In the genomic region with DNA sequence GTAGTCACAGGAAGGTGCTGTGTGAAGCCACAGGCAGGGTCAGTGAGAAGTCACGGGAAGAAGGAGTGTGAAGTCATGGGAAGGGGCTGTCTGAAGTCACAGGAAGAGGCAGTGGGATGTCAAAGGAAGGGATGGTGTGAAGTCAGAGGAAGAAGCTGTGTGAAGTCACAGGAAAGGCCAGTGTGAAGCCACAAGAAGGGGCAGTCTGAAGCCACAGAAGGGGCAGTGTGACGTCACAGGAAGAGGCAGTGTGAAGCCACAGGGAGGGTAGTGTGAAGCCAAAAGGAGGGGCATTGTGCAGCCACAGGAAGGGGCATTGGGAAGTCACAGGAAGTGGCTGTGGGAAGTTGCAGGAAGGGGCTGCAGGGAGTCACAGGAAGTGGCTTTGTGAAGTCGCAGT, we compare ENCODE assay signal across 17 cellular contexts. TPM values are rescaled to one million over a fixed set of nuclear protein-coding genes. Genes with fewer than 3 reads are reported as not detected.
DNase-seq lines count a peak whose midpoint lies in the region; ATAC-seq and TF ChIP-seq lines count a peak whose summit lies in the region.
"Had no signal": no experiment of that assay in that cellular context is flagged by ENCODE, and none has a peak within 500 bp of the region (broad histone marks: within the 10 kb centered on the region; RNA-seq: fewer than 3 reads in every experiment).

No MANE protein-coding gene starts in this region.

- no peak overlapping the region for H3K27ac Mint-ChIP-seq in CD4-positive, CD25-positive, alpha-beta regulatory T cell
- H3K27ac Mint-ChIP-seq in endodermal cell: no peak overlapping the region
- H3K27ac Mint-ChIP-seq: H9 had no signal

- no peak overlapping the region for H3K4me3 ChIP-seq in CD4-positive, CD25-positive, alpha-beta regulatory T cell (ENCODE audit: low read depth, low read length)
- H3K4me3 ChIP-seq in DND-41 (ENCODE audit: low read depth in 1 of 2, low read length in 2 of 2) (no peak overlapping the region), neutrophil (ENCODE audit: low read depth in 1 of 2, low read length in 1 of 2) (no peak overlapping the region), endodermal cell (ENCODE audit: low read length) (no peak overlapping the region)
- H3K4me3 ChIP-seq: PC-9 had no signal

- H3K36me3 ChIP-seq in CD4-positive, CD25-positive, alpha-beta regulatory T cell (ENCODE audit: control insufficient read depth, insufficient read depth, low read length): no peaks in the 10 kb centered on the region
- H3K36me3 ChIP-seq in DND-41 (ENCODE audit: insufficient read depth, low read length) (no peaks in the 10 kb centered on the region), neutrophil (no peaks in the 10 kb centered on the region), endodermal cell (ENCODE audit: control insufficient read depth, insufficient read depth, low read length) (no peaks in the 10 kb centered on the region)

- DNase-seq in CD4-positive, CD25-positive, alpha-beta regulatory T cell: no peak
- DNase-seq in DND-41: no peak
- DNase-seq in RWPE1 (ENCODE audit: low spot score): no peak
- no peak for DNase-seq in endodermal cell
- no peak for DNase-seq in HEK293T (ENCODE audit: extremely low spot score)
- DNase-seq in stimulated activated CD4-positive, alpha-beta T cell treated with anti-CD3 and anti-CD28 coated beads, Interleukin-4, amount 100 ng/mL, for 24 hours: no peak
- DNase-seq: H9, KBM-7, NCI-H1048, NCI-H1436 treated with DMSO at 0.1 percent for 48 hours, NCI-H2029 treated with DMSO at 0.1 percent for 48 hours, NCI-H510A, NCI-H774, PC-9, SW 1271 had no signal

- CTCF ChIA-PET in RWPE1 (lab: Yijun Ruan, JAX) (no interaction called here), HEK293T (lab: Yijun Ruan, JAX) (no interaction called here)

- H4K20me1 ChIP-seq in DND-41 (ENCODE audit: insufficient read depth, low read length): no peaks in the 10 kb centered on the region

- H3K9ac ChIP-seq in DND-41 (ENCODE audit: low read depth, low read length): no peak overlapping the region
- no peak overlapping the region for H3K9ac ChIP-seq in endodermal cell (ENCODE audit: extremely low read depth, low read length, poor library complexity, severe bottlenecking)

- no peak overlapping the region for H3K4me2 ChIP-seq in DND-41 (ENCODE audit: insufficient read depth, low read length)
- H3K4me2 ChIP-seq: PC-9 had no signal

- peaks cover 35 to 50% of the 10 kb centered on the region in 2 experiments for H3K9me3 ChIP-seq in CD4-positive, CD25-positive, alpha-beta regulatory T cell (ENCODE audit: control insufficient read depth in 2 of 2, low read length in 2 of 2)
- peaks cover 52% of the 10 kb centered on the region for H3K9me3 ChIP-seq in DND-41 (ENCODE audit: insufficient read depth, low read length, severe bottlenecking)
- H3K9me3 ChIP-seq in neutrophil: peaks cover 35% of the 10 kb centered on the region
- no peaks in the 10 kb centered on the region for H3K9me3 ChIP-seq in endodermal cell (ENCODE audit: control insufficient read depth, low read length)

- 92 to 97% methylated on average over 3 of the region's 3 CpGs for WGBS in endodermal cell (ENCODE audit: insufficient coverage in 1 of 2, insufficient read length in 1 of 2), 2 experiments

- no peak for ATAC-seq in CD4-positive, CD25-positive, alpha-beta regulatory T cell (ENCODE audit: low read depth in 2 of 2)
- ATAC-seq in DND-41 (ENCODE audit: insufficient read depth, low read depth): no peak

- peak overlapping the region; percentile 73 for H3K27ac ChIP-seq in CD4-positive, CD25-positive, alpha-beta regulatory T cell (ENCODE audit: insufficient read depth, low read length, poor library complexity, severe bottlenecking)
- H3K27ac ChIP-seq in DND-41 (ENCODE audit: low read length): peak overlapping the region; percentile 76
- peak overlapping the region; percentile 9; the same call in 1 of the 2 replicates for H3K27ac ChIP-seq in RWPE1
- H3K27ac ChIP-seq in neutrophil: peak overlapping the region; percentile 69
- no peak overlapping the region for H3K27ac ChIP-seq in endodermal cell (ENCODE audit: low read depth, low read length)
- H3K27ac ChIP-seq: PC-9 had no signal

- no peaks in the 10 kb centered on the region for H3K36me3 Mint-ChIP-seq in CD4-positive, CD25-positive, alpha-beta regulatory T cell
- no peaks in the 10 kb centered on the region for H3K36me3 Mint-ChIP-seq in endodermal cell (ENCODE audit: low read depth)

- no peaks in the 10 kb centered on the region for H3K27me3 Mint-ChIP-seq in CD4-positive, CD25-positive, alpha-beta regulatory T cell
- H3K27me3 Mint-ChIP-seq in endodermal cell (ENCODE audit: insufficient read depth): no peaks in the 10 kb centered on the region

- no peaks in the 10 kb centered on the region for H3K4me1 ChIP-seq in CD4-positive, CD25-positive, alpha-beta regulatory T cell (ENCODE audit: control insufficient read depth, insufficient read depth, low read length, poor library complexity, severe bottlenecking)
- H3K4me1 ChIP-seq in DND-41 (ENCODE audit: insufficient read depth, low read length) (peaks cover 9% of the 10 kb centered on the region; the same call in 1 of the 2 replicates), neutrophil (ENCODE audit: control insufficient read depth in 1 of 2, insufficient read depth in 1 of 2, low read depth in 1 of 2, low read length in 1 of 2) (no peaks in the 10 kb centered on the region), endodermal cell (ENCODE audit: control insufficient read depth, insufficient read depth, low read length) (no peaks in the 10 kb centered on the region)

- no peaks in the 10 kb centered on the region for H3K79me2 ChIP-seq in DND-41 (ENCODE audit: insufficient read depth, low read length)

- H3K4me1 Mint-ChIP-seq in CD4-positive, CD25-positive, alpha-beta regulatory T cell: peaks cover 0 to 11% (median 3%) of the 10 kb centered on the region in 4 donors
- H3K4me1 Mint-ChIP-seq in endodermal cell: peaks cover 2% of the 10 kb centered on the region
- H3K4me1 Mint-ChIP-seq: H9 had no signal

- H3K4me3 Mint-ChIP-seq in CD4-positive, CD25-positive, alpha-beta regulatory T cell: no peak overlapping the region
- no peak overlapping the region for H3K4me3 Mint-ChIP-seq in endodermal cell
- H3K4me3 Mint-ChIP-seq: H9 had no signal

- peaks cover 0 to 5% (median 0%) of the 10 kb centered on the region in 7 donors for H3K9me3 Mint-ChIP-seq in CD4-positive, CD25-positive, alpha-beta regulatory T cell
- no peaks in the 10 kb centered on the region for H3K9me3 Mint-ChIP-seq in endodermal cell
- H3K9me3 Mint-ChIP-seq: H9 had no signal

- POLR2A ChIA-PET in RWPE1 (lab: Yijun Ruan, JAX; ENCODE audit: low non-redundant PET) (no interaction called here), HEK293T (lab: Yijun Ruan, JAX) (no interaction called here)

- no peaks in the 10 kb centered on the region for H3K27me3 ChIP-seq in CD4-positive, CD25-positive, alpha-beta regulatory T cell (ENCODE audit: control insufficient read depth, insufficient read depth, low read length)
- H3K27me3 ChIP-seq in DND-41 (ENCODE audit: insufficient read depth, low read length, poor library complexity): no peaks in the 10 kb centered on the region
- H3K27me3 ChIP-seq in neutrophil: no peaks in the 10 kb centered on the region
- H3K27me3 ChIP-seq in endodermal cell (ENCODE audit: control insufficient read depth, insufficient read depth, low read length, poor library complexity, severe bottlenecking): no peaks in the 10 kb centered on the region

- TF ChIP-seq CTCF in DND-41 (IDR thresholded peaks at IDR 0.05; ENCODE audit: borderline replicate concordance, extremely low read depth, low read length, poor library complexity, severe bottlenecking) (no peak), RWPE1 (conservative IDR thresholded peaks at IDR 0.05; ENCODE audit: low read depth) (no peak), neutrophil (IDR thresholded peaks at IDR 0.05) (no peak), endodermal cell (conservative IDR thresholded peaks at IDR 0.05) (no peak)

- no peak overlapping the region for H2AFZ ChIP-seq in DND-41 (ENCODE audit: low read depth, low read length)
- H2AFZ ChIP-seq: PC-9 had no signal

TF ChIP-seq in HEK293T, 16 proteins besides CTCF, POLR2A, EP300 and RAD21:
- TF ChIP-seq BHLHE40 (IDR thresholded peaks at IDR 0.05; ENCODE audit: borderline replicate concordance) (no peak), CTBP1 (IDR thresholded peaks at IDR 0.05; ENCODE audit: borderline replicate concordance) (no peak), LEF1 (IDR thresholded peaks at IDR 0.05; ENCODE audit: borderline replicate concordance) (no peak)

RNA-seq across cellular contexts. Expression of gene GASK1A, which starts 35.1 kb away (rescaled TPM):
- total RNA-seq in CD4-positive, CD25-positive, alpha-beta regulatory T cell: not detected
- not detected for polyA plus RNA-seq in CD4-positive, CD25-positive, alpha-beta regulatory T cell
- total RNA-seq in endodermal cell: 1 to 10 TPM; 4.0 to 5.3 TPM
- polyA plus RNA-seq in endodermal cell (2013, experiment 1 of 2): 2.7 TPM
- polyA plus RNA-seq in endodermal cell (2013, experiment 2 of 2): 2.0 TPM
- total RNA-seq: PC-9, SK-MEL-5 had no signal
